1 cellular context compared by ENCODE assay signal in the genomic region with DNA sequence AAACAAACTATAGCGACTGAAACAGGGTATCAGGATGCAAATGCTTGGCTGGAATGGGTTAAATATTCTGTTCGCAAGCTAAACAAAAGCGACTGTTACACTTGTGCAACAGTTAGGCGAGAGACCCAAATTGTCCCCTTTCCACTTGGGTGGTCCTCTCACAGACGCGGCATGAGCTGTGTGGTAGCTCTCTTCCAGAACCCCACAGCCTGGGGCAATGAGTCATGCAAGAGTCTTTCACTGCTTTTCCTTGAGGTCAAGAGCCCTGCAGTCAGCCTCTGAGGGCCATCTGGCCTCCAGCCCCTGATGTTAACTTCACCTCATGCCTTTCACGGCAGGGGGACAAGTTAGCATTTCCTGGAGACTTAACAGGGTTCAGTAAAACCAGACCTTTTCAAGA.
TF ChIP-seq lines count a peak whose summit lies in the region.

No MANE protein-coding gene starts in this region.

TF ChIP-seq in GM23338, 12 proteins besides CTCF, POLR2A, EP300 and RAD21 (continued from another document):
- TF ChIP-seq, protein P1, sequence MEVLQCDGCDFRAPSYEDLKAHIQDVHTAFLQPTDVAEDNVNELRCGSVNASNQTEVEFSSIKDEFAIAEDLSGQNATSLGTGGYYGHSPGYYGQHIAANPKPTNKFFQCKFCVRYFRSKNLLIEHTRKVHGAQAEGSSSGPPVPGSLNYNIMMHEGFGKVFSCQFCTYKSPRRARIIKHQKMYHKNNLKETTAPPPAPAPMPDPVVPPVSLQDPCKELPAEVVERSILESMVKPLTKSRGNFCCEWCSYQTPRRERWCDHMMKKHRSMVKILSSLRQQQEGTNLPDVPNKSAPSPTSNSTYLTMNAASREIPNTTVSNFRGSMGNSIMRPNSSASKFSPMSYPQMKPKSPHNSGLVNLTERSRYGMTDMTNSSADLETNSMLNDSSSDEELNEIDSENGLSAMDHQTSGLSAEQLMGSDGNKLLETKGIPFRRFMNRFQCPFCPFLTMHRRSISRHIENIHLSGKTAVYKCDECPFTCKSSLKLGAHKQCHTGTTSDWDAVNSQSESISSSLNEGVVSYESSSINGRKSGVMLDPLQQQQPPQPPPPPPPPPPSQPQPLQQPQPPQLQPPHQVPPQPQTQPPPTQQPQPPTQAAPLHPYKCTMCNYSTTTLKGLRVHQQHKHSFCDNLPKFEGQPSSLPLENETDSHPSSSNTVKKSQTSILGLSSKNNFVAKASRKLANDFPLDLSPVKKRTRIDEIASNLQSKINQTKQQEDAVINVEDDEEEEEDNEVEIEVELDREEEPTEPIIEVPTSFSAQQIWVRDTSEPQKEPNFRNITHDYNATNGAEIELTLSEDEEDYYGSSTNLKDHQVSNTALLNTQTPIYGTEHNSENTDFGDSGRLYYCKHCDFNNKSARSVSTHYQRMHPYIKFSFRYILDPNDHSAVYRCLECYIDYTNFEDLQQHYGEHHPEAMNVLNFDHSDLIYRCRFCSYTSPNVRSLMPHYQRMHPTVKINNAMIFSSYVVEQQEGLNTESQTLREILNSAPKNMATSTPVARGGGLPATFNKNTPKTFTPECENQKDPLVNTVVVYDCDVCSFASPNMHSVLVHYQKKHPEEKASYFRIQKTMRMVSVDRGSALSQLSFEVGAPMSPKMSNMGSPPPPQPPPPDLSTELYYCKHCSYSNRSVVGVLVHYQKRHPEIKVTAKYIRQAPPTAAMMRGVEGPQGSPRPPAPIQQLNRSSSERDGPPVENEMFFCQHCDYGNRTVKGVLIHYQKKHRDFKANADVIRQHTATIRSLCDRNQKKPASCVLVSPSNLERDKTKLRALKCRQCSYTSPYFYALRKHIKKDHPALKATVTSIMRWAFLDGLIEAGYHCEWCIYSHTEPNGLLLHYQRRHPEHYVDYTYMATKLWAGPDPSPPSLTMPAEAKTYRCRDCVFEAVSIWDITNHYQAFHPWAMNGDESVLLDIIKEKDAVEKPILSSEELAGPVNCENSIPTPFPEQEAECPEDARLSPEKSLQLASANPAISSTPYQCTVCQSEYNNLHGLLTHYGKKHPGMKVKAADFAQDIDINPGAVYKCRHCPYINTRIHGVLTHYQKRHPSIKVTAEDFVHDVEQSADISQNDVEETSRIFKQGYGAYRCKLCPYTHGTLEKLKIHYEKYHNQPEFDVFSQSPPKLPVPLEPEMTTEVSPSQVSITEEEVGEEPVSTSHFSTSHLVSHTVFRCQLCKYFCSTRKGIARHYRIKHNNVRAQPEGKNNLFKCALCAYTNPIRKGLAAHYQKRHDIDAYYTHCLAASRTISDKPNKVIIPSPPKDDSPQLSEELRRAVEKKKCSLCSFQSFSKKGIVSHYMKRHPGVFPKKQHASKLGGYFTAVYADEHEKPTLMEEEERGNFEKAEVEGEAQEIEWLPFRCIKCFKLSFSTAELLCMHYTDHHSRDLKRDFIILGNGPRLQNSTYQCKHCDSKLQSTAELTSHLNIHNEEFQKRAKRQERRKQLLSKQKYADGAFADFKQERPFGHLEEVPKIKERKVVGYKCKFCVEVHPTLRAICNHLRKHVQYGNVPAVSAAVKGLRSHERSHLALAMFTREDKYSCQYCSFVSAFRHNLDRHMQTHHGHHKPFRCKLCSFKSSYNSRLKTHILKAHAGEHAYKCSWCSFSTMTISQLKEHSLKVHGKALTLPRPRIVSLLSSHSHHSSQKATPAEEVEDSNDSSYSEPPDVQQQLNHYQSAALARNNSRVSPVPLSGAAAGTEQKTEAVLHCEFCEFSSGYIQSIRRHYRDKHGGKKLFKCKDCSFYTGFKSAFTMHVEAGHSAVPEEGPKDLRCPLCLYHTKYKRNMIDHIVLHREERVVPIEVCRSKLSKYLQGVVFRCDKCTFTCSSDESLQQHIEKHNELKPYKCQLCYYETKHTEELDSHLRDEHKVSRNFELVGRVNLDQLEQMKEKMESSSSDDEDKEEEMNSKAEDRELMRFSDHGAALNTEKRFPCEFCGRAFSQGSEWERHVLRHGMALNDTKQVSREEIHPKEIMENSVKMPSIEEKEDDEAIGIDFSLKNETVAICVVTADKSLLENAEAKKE (CRISPR knock-in tag; IDR thresholded peaks at IDR 0.05): peak; percentile 83; the same call in 1 of the 2 replicates
TF ChIP-seq in GM23338: peak in this region for 1.
